ENCODE assay signal across 30 cellular contexts in the genomic region with DNA sequence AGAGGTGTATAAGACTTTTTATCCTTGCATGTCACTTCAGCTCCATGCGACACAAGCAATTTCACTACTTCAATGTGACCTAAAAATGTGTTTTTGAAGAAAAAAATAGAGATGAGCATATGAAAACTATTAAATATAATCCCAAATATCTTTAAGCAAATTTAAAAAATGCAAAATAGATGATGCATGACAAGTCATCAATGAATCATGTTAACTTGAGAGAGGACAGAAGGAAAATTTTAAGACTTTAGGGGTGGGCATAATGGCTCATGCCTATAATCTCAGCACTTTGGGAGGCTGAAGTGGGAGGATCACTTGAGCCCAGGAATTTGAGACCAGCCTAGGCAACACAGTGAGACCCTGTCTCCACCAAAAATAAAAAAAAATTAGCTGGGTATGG.
"Had no signal": no experiment of that assay in that cellular context is flagged by ENCODE, and none has a peak within 500 bp of the region (broad histone marks: within the 10 kb centered on the region; RNA-seq: fewer than 3 reads in every experiment).

No MANE protein-coding gene starts in this region.

- H3K4me1 Mint-ChIP-seq: nephron progenitor cell had no signal

- H3K4me2 ChIP-seq: neural progenitor cell had no signal

- H3K27me3 Mint-ChIP-seq: naive B cell; stimulated activated naive CD8-positive, alpha-beta T cell treated with anti-CD3 and anti-CD28 coated beads, Interleukin-15, Interleukin-2, amounts not matched to agents 100 ng/mL and 50 ng/mL, for 24 hours had no signal

- H3K27ac Mint-ChIP-seq: immature natural killer cell; mesothelial cell of epicardium; natural killer cell; nephron progenitor cell; neural progenitor cell; stimulated activated effector memory CD8-positive, alpha-beta T cell treated with anti-CD3 and anti-CD28 coated beads, Interleukin-12 subunit alpha, Interleukin-12 subunit beta, amount 100 ng/mL, for 72 hours; stimulated activated naive CD8-positive, alpha-beta T cell treated with anti-CD3 and anti-CD28 coated beads, Interleukin-15, Interleukin-2, amounts not matched to agents 100 ng/mL and 50 ng/mL, for 24 hours had no signal

- H3K36me3 ChIP-seq: ovary, prostate gland had no signal

- H3K4me1 ChIP-seq: left lung, prostate gland, spleen, tibial artery, upper lobe of right lung had no signal

- H3K27me3 ChIP-seq: left lung, neural progenitor cell, neutrophil, ovary, spleen, suprapubic skin, tibial artery, upper lobe of right lung had no signal

- H3K4me3 ChIP-seq: left lung, lower lobe of right lung, neural progenitor cell, ovary, prostate gland, skin epidermis, spleen, suprapubic skin, thoracic aorta, tibial artery, upper lobe of right lung had no signal

- H3K9ac ChIP-seq: neural progenitor cell had no signal

- DNase-seq: hypothalamus; immature natural killer cell; kidney; left colon; left lung; lower lobe of right lung; mesendoderm; naive B cell; natural killer cell; nephron progenitor cell; occipital lobe; ovary; retina; right cardiac atrium; spleen; stimulated activated CD4-positive, alpha-beta T cell treated with anti-CD3 and anti-CD28 coated beads, Interleukin-4, amount 100 ng/mL, for 24 hours; stimulated activated naive CD4-positive, alpha-beta T cell; tibial artery; trophoblast cell; upper lobe of right lung had no signal

- H3K4me3 Mint-ChIP-seq: immature natural killer cell; mesothelial cell of epicardium; naive B cell; natural killer cell; nephron progenitor cell; neural progenitor cell; stimulated activated effector memory CD8-positive, alpha-beta T cell treated with anti-CD3 and anti-CD28 coated beads, Interleukin-12 subunit alpha, Interleukin-12 subunit beta, amount 100 ng/mL, for 72 hours; stimulated activated naive CD8-positive, alpha-beta T cell treated with anti-CD3 and anti-CD28 coated beads, Interleukin-15, Interleukin-2, amounts not matched to agents 100 ng/mL and 50 ng/mL, for 24 hours had no signal

- ATAC-seq: left colon; left lung; lower lobe of right lung; natural killer cell; right cardiac atrium; sciatic nerve; stimulated activated effector memory CD8-positive, alpha-beta T cell treated with anti-CD3 and anti-CD28 coated beads, Interleukin-12 subunit alpha, Interleukin-12 subunit beta, amount 100 ng/mL, for 72 hours; upper lobe of right lung had no signal

- H2AFZ ChIP-seq: neural progenitor cell had no signal

- H3K9me3 ChIP-seq: left lung, lower lobe of right lung, neutrophil, ovary, prostate gland, spleen, suprapubic skin, thoracic aorta, tibial artery, upper lobe of right lung had no signal

- H3K27ac ChIP-seq: left lung, lower lobe of right lung, neural progenitor cell, neutrophil, ovary, prostate gland, skin epidermis, spleen, suprapubic skin, thoracic aorta, tibial artery, upper lobe of right lung had no signal
